ENCODE assay signal across 29 cellular contexts in the genomic region with DNA sequence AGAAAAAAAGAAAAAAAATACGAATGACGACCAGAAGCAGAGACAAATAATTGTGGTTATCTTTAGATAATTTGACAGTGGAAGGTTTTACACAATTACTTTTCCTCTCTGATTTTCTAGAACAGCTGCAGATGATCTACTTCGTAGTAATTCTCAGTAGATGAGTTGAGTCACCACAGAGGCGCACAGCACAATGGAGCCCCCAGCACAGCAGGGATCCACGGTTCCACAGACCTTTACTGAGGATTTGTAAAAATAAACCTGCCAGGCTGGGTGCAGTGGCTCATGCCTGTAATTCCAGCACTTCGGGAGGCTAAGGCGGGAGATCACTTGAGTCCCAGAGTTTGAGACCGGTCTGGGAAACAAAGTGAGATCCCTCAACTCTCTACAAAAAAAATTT. TPM values are rescaled to one million over a fixed set of nuclear protein-coding genes. Genes with fewer than 3 reads are reported as not detected.
DNase-seq lines count a peak whose midpoint lies in the region; ATAC-seq, FAIRE-seq and TF ChIP-seq lines count a peak whose summit lies in the region.
"Had no signal": no experiment of that assay in that cellular context is flagged by ENCODE, and none has a peak within 500 bp of the region (broad histone marks: within the 10 kb centered on the region; RNA-seq: fewer than 3 reads in every experiment).

No MANE protein-coding gene starts in this region.

- no peak overlapping the region for H2BK12ac ChIP-seq in mesenchymal stem cell (ENCODE audit: low read length in 2 of 2)

- H3K4ac ChIP-seq in mesenchymal stem cell (ENCODE audit: low read depth in 1 of 2, low read length in 2 of 2): no peak overlapping the region

- WGBS in heart left ventricle, 4 donors: 77 to 78% (median 77%) methylated on average over 8 of the region's 8 CpGs
- WGBS in mesenchymal stem cell: 90% methylated on average over 7 of the region's 8 CpGs

- no peak overlapping the region for H2BK120ac ChIP-seq in mesenchymal stem cell (ENCODE audit: low read depth, low read length)

- no peak overlapping the region for H3K9ac ChIP-seq in mesenchymal stem cell (ENCODE audit: low read length)

- H2BK15ac ChIP-seq in mesenchymal stem cell (ENCODE audit: low read depth, poor library complexity, severe bottlenecking): no peak overlapping the region

- H3K4me1 ChIP-seq in cardiac muscle cell (ENCODE audit: low read depth): peaks cover 16% of the 10 kb centered on the region
- peaks cover 0 to 13% (median 3%) of the 10 kb centered on the region in 12 donors for H3K4me1 ChIP-seq in heart left ventricle
- peaks cover 28% of the 10 kb centered on the region for H3K4me1 ChIP-seq in mesenchymal stem cell (ENCODE audit: control insufficient read depth, insufficient read depth, low read depth, low read length)
- H3K4me1 ChIP-seq: pancreas had no signal

- no peak for TF ChIP-seq CTCF in cardiac muscle cell (IDR thresholded peaks at IDR 0.05; ENCODE audit: low read depth, low read length)
- TF ChIP-seq CTCF in heart left ventricle (IDR thresholded peaks at IDR 0.05): no peak
- no peak for TF ChIP-seq CTCF in astrocyte of the spinal cord (IDR thresholded peaks at IDR 0.05; ENCODE audit: low read depth, low read length)

- no peaks in the 10 kb centered on the region for H3K9me3 ChIP-seq in cardiac muscle cell (ENCODE audit: low read depth)
- no peaks in the 10 kb centered on the region for H3K9me3 ChIP-seq in heart left ventricle
- H3K9me3 ChIP-seq in mesenchymal stem cell (ENCODE audit: control insufficient read depth, low read length): no peaks in the 10 kb centered on the region
- H3K9me3 ChIP-seq: esophagus squamous epithelium, pancreas had no signal

- no peak overlapping the region for H4K91ac ChIP-seq in mesenchymal stem cell (ENCODE audit: low read length)

- no peak overlapping the region for H3K18ac ChIP-seq in mesenchymal stem cell (ENCODE audit: low read depth in 1 of 2, low read length in 2 of 2)

- H2AFZ ChIP-seq in mesenchymal stem cell (ENCODE audit: low read depth, low read length): no peak overlapping the region
- H2AFZ ChIP-seq: PC-9 had no signal

- H3K27me3 ChIP-seq in cardiac muscle cell (no peaks in the 10 kb centered on the region), heart left ventricle (no peaks in the 10 kb centered on the region), mesenchymal stem cell (ENCODE audit: control insufficient read depth in 1 of 2, insufficient read depth in 1 of 2, low read length in 2 of 2) (no peaks in the 10 kb centered on the region)
- H3K27me3 ChIP-seq: esophagus squamous epithelium, pancreas had no signal

- no peak overlapping the region for H4K8ac ChIP-seq in mesenchymal stem cell (ENCODE audit: low read length)

- intact Hi-C loops in heart left ventricle (cut with DNase I): no loop called here

- no peak overlapping the region for H2BK5ac ChIP-seq in mesenchymal stem cell (ENCODE audit: low read depth, low read length, poor library complexity, severe bottlenecking)

- H3K14ac ChIP-seq in mesenchymal stem cell (ENCODE audit: low read length in 2 of 2): no peak overlapping the region

- H3K36me3 ChIP-seq in cardiac muscle cell (peaks cover 36% of the 10 kb centered on the region), heart left ventricle (peaks cover 10 to 94% (median 91%) of the 10 kb centered on the region in 9 donors), mesenchymal stem cell (ENCODE audit: control insufficient read depth in 1 of 2, insufficient read depth in 2 of 2, low read depth in 1 of 2, low read length in 2 of 2) (peaks cover 81 to 92% of the 10 kb centered on the region in 2 experiments)

- ATAC-seq in heart left ventricle: no peak
- ATAC-seq in GM21619 (IDR thresholded peaks at IDR 0.05; ENCODE audit: unreplicated experiment): no peak
- no peak for ATAC-seq in HG03175 (IDR thresholded peaks at IDR 0.05; ENCODE audit: unreplicated experiment)
- ATAC-seq: activated T-cell treated with anti-CD3 and anti-CD28 coated beads, Interleukin-2, amount 50 U/mL, for 4 hours; CD8-positive, alpha-beta T cell; pancreas; stimulated activated memory B cell treated with anti-CD40 and anti-IgM and Interleukin-4, amounts not matched to agents 10 μg/mL and 1 μg/mL and 100 μg/mL, for 72 hours; WTC11 had no signal

- no peak for TF ChIP-seq POLR2A in heart left ventricle (IDR thresholded peaks at IDR 0.05)

- H3K4me3 ChIP-seq in cardiac muscle cell: no peak overlapping the region
- H3K4me3 ChIP-seq in heart left ventricle: no peak overlapping the region
- no peak overlapping the region for H3K4me3 ChIP-seq in astrocyte of the spinal cord (ENCODE audit: low read depth, low read length)
- H3K4me3 ChIP-seq in mesenchymal stem cell (ENCODE audit: insufficient read depth in 1 of 2, low read depth in 1 of 2, low read length in 2 of 2): no peak overlapping the region
- H3K4me3 ChIP-seq: esophagus squamous epithelium, pancreas, PC-9 had no signal

- H3K4me2 ChIP-seq in mesenchymal stem cell (ENCODE audit: low read length, poor library complexity, severe bottlenecking): no peak overlapping the region
- H3K4me2 ChIP-seq: PC-9 had no signal

- no peak for FAIRE-seq in frontal cortex (lab: Jason Lieb, UNC)
- FAIRE-seq: pancreas had no signal

- H3K27ac ChIP-seq in cardiac muscle cell (peak overlapping the region; percentile 85), heart left ventricle (no peak overlapping the region), mesenchymal stem cell (ENCODE audit: low read length, poor library complexity, severe bottlenecking) (peak overlapping the region; percentile 21)
- H3K27ac ChIP-seq: 22Rv1, esophagus squamous epithelium, pancreas, PC-9 had no signal

- DNase-seq in cardiac muscle cell (ENCODE audit: low read depth in 1 of 2, low spot score in 1 of 2) (peak in 1 of 2 donors; percentile 10), heart left ventricle (no peak), astrocyte of the spinal cord (ENCODE audit: low read depth, low spot score) (peak; percentile 90), mesenchymal stem cell (no peak), frontal cortex (ENCODE audit: low spot score in 2 of 2) (no peak), NCI-H1092 treated with DMSO at 0.1 percent for 48 hours (lab: John Stamatoyannopoulos, UW) (no peak)
- DNase-seq: activated CD4-positive, alpha-beta T cell treated with anti-CD3 and anti-CD28 coated beads, Interleukin-2, amount 50 U/mL, for 1 hour; activated gamma-delta T cell treated with Interleukin-2 at 50 U/mL for 16 hours; activated T-cell treated with anti-CD3 and anti-CD28 coated beads, Interleukin-2, amount 50 U/mL, for 4 hours; CD8-positive, alpha-beta T cell; EL; esophagus squamous epithelium; GOT3; NCI-H1092; NCI-H187 treated with DMSO at 0.1 percent for 48 hours; NCI-H524 treated with DMSO at 0.1 percent for 48 hours; nephron progenitor cell; NK-92 treated with Interleukin-12 subunit alpha and Interleukin-12 subunit beta, amount 100 ng/mL, for 24 hours; PC-9; retina; Right ventricle myocardium superior; stimulated activated CD4-positive, alpha-beta T cell treated with anti-CD3 and anti-CD28 coated beads, Interleukin-4, amount 100 ng/mL, for 4 hours; T1000 had no signal

- in situ Hi-C loops in astrocyte of the spinal cord (cut with HindIII; ENCODE audit: low sequenced_read_pairs): no loop called here

- H3K23ac ChIP-seq in mesenchymal stem cell (ENCODE audit: low read length in 2 of 2): no peak overlapping the region

- H2AK5ac ChIP-seq in mesenchymal stem cell (ENCODE audit: low read length, severe bottlenecking): no peak overlapping the region

- peaks cover 20% of the 10 kb centered on the region for H3K79me1 ChIP-seq in mesenchymal stem cell (replicated peaks; ENCODE audit: low read length, poor library complexity, severe bottlenecking)

RNA-seq across cellular contexts. Expression of gene AMN, which starts 29.3 kb away (rescaled TPM):
- 0.21 and 0.48 TPM in 2 replicates for total RNA-seq in cardiac muscle cell
- 1.3 and 2.5 TPM in 2 replicates for polyA plus RNA-seq in cardiac muscle cell
- total RNA-seq in heart left ventricle: under 1 TPM in 1 of 9 donors, not detected in 8; 0.36 TPM
- polyA plus RNA-seq in heart left ventricle: under 1 TPM; 0.11 to 0.21 TPM
- polyA plus RNA-seq in mesenchymal stem cell (2013, experiment 1 of 2): 0.14 TPM
- polyA plus RNA-seq in mesenchymal stem cell (2013, experiment 2 of 2): 0.12 TPM
- under 0.01 TPM for total RNA-seq in frontal cortex
- total RNA-seq: Right ventricle myocardium superior had no signal

Comparison
In these comparisons a context has a peak if more than half of its experiments do, and no peak if none do; other contexts are left out.
1. H3K27ac ChIP-seq: peak in cardiac muscle cell (single experiment) and mesenchymal stem cell (single experiment); none in heart left ventricle (0 of 12).